32 cellular contexts compared by ENCODE assay signal in genomic region chr1:198400063-198400462, GRCh38.
"Had no signal": no experiment of that assay in that cellular context is flagged by ENCODE, and none has a peak within 500 bp of the region (broad histone marks: within the 10 kb centered on the region; RNA-seq: fewer than 3 reads in every experiment).

No MANE protein-coding gene starts in this region.

- DNase-seq: activated effector memory CD4-positive, alpha-beta T cell treated with anti-CD3 and anti-CD28 coated beads, Interleukin-2, amount 50 U/mL, for 16 hours; activated effector memory CD4-positive, alpha-beta T cell treated with Interleukin-2 at 50 U/mL for 16 hours; activated gamma-delta T cell; activated gamma-delta T cell treated with Interleukin-2 at 50 U/mL for 16 hours; activated naive CD4-positive, alpha-beta T cell; activated naive CD4-positive, alpha-beta T cell treated with anti-CD3 and anti-CD28 coated beads for 36 hours; activated naive CD4-positive, alpha-beta T cell treated with anti-CD3 and anti-CD28 coated beads, Interleukin-2, amount 10 ng/mL, durations not matched to agents 7 days and 5 days; activated naive CD4-positive, alpha-beta T cell treated with anti-CD3 and anti-CD28 coated beads, Interleukin-2, amount 50 U/mL, for 16 hours; activated naive CD4-positive, alpha-beta T cell treated with Interleukin-2 at 50 U/mL for 16 hours; activated naive CD8-positive, alpha-beta T cell treated with anti-CD3 and anti-CD28 coated beads for 36 hours; activated naive CD8-positive, alpha-beta T cell treated with anti-CD3 and anti-CD28 coated beads, Interleukin-2, amount 10 ng/mL, durations not matched to agents 7 days and 5 days; activated naive CD8-positive, alpha-beta T cell treated with anti-CD3 and anti-CD28 coated beads, Interleukin-2, amount 50 U/mL, for 24 hours; activated T-cell treated with anti-CD3 and anti-CD28 coated beads, Interleukin-2, amount 50 U/mL, for 1 hour; activated T-cell treated with anti-CD3 and anti-CD28 coated beads, Interleukin-2, amount 50 U/mL, for 24 hours; activated T-cell treated with anti-CD3 and anti-CD28 coated beads, Interleukin-2, amount 50 U/mL, for 4 hours; activated T-cell treated with anti-CD3 and anti-CD28 coated beads, Interleukin-2, amount 50 U/mL, for 48 hours; activated T-cell treated with anti-CD3 and anti-CD28 coated beads, Interleukin-2, amount 50 U/mL, for 72 hours; adrenal gland; amniotic stem cell; amygdala; anterior cingulate cortex; aorta; body of pancreas; brain microvascular endothelial cell; caudate nucleus; central memory CD4-positive, alpha-beta T cell; cerebellar nuclear complex had no signal

- H3K27ac ChIP-seq: adrenal gland, ascending aorta, body of pancreas, brain microvascular endothelial cell, breast epithelium, cardiac muscle cell had no signal

- H3K4me3 ChIP-seq: adrenal gland, ascending aorta, body of pancreas, breast epithelium, cardiac muscle cell had no signal

- ATAC-seq: activated naive CD4-positive, alpha-beta T cell treated with anti-CD3 and anti-CD28 coated beads, Interleukin-2, amount 50 U/mL, for 72 hours; activated naive CD8-positive, alpha-beta T cell treated with anti-CD3 and anti-CD28 coated beads, Interleukin-2, amount 50 U/mL, for 24 hours; activated T-cell treated with anti-CD3 and anti-CD28 coated beads, Interleukin-2, amount 50 U/mL, for 4 hours; activated T-cell treated with anti-CD3 and anti-CD28 coated beads, Interleukin-2, amount 50 U/mL, for 72 hours; activated T-helper 17 cell treated with anti-CD3 and anti-CD28 coated beads, Interleukin-2, amount 50 U/mL, for 72 hours; body of pancreas had no signal

- H3K27me3 ChIP-seq: adrenal gland, ascending aorta, body of pancreas, brain microvascular endothelial cell, breast epithelium had no signal

- H3K36me3 ChIP-seq: adrenal gland, ascending aorta, brain microvascular endothelial cell, breast epithelium, cardiac muscle cell had no signal

- H3K9me3 ChIP-seq: adrenal gland, ascending aorta, body of pancreas, breast epithelium had no signal

- H3K4me1 ChIP-seq: adrenal gland, ascending aorta, body of pancreas, breast epithelium had no signal
